In the genomic region with DNA sequence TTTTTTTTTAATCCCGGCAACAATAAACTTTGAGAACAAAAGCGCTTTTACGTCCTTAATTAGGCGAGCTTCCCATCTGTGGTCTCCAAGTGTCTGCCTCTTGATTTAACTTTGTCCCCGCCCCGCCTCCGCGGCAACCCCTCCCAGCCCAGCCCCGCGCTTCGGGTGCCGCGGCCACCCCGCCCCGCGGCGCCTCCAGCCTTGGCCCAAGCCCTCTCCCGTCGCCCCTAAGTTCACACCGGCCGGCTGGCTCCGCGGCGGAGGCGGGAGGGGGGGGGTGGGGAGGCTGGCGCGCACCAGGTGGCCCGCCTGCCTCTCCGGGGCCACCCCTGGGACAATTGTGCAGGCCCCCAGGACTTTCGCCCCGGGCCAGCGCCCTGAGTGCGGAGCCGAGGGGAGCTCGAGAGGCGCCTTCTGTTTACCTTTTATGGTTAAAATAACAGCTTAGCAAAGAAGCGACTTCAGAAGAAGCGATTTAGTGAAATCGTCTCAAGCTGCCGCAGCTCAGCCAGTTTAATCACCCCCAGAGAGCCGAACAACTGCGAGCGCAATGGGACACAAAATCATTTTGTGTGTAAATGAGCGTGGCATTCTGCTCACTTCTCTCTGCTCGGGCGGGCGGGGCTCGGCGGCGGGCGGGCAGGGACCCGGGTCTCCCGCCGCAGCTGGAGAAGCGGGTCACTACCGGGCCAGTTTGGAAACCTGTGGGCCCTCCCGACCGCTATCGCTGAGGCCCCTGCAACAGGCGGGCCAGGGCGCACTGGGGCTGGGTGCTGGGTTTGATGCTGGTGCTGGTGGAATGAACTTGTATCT, we compare ENCODE assay signal across 8 cellular contexts. TPM values are rescaled to one million over a fixed set of nuclear protein-coding genes. Genes with fewer than 3 reads are reported as not detected.
DNase-seq lines count a peak whose midpoint lies in the region; ATAC-seq, FAIRE-seq and TF ChIP-seq lines count a peak whose summit lies in the region.

No MANE protein-coding gene starts in this region.

- H2AFZ ChIP-seq in smooth muscle cell (ENCODE audit: low read depth): peak overlapping the region; percentile 81

- no peak overlapping the region for H3K27ac ChIP-seq in CD4-positive, alpha-beta memory T cell (ENCODE audit: low read depth, low read length)
- peak overlapping the region; percentile 70 for H3K27ac ChIP-seq in brain microvascular endothelial cell
- H3K27ac ChIP-seq in smooth muscle cell (ENCODE audit: low read depth): no peak overlapping the region

- no peak for TF ChIP-seq POLR2A in H54 (IDR thresholded peaks at IDR 0.05; ENCODE audit: low read depth, low read length)

- peaks cover under 1% of the 10 kb centered on the region for H3K27me3 ChIP-seq in CD4-positive, alpha-beta memory T cell (ENCODE audit: insufficient read depth, low read length)
- H3K27me3 ChIP-seq in brain microvascular endothelial cell (replicated peaks) (no peaks in the 10 kb centered on the region), smooth muscle cell (ENCODE audit: low read depth) (no peaks in the 10 kb centered on the region)

- H3K4me1 ChIP-seq in CD4-positive, alpha-beta memory T cell (ENCODE audit: insufficient read depth, low read length): peaks cover 14% of the 10 kb centered on the region
- peaks cover 13% of the 10 kb centered on the region for H3K4me1 ChIP-seq in smooth muscle cell (ENCODE audit: low read depth)

- H3K9ac ChIP-seq in smooth muscle cell (ENCODE audit: low read depth): no peak overlapping the region

- under 1% methylated on average over 36 of the region's 61 CpGs for WGBS in smooth muscle cell (ENCODE audit: low lambda C conversion rate)

- peaks cover 9 to 13% of the 10 kb centered on the region in 2 donors for H3K27me3 Mint-ChIP-seq in CD4-positive, alpha-beta memory T cell

- H3K4me1 Mint-ChIP-seq in CD4-positive, alpha-beta memory T cell: peaks cover 0 to 23% (median 3%) of the 10 kb centered on the region in 4 donors

- peaks cover 27% of the 10 kb centered on the region for H3K79me2 ChIP-seq in smooth muscle cell (ENCODE audit: low read depth)

- FAIRE-seq in H54 (lab: Jason Lieb, UNC): no peak

- H3K27ac Mint-ChIP-seq in CD4-positive, alpha-beta memory T cell: peak overlapping the region in 5 of 7 donors; percentile 10 to 80 (median 73)

- intact Hi-C loops in CD4-positive, alpha-beta memory T cell (cut with micrococcal nuclease): loop anchor here (5.0 kb wide), 2 partner anchors 199 to 299 kb away; no protein-coding TSS in a partner anchor

- in situ Hi-C loops in brain microvascular endothelial cell (cut with HindIII; ENCODE audit: low pct_ligation_motif_present, low sequenced_read_pairs): no loop called here

- no peaks in the 10 kb centered on the region for H3K36me3 ChIP-seq in CD4-positive, alpha-beta memory T cell (ENCODE audit: insufficient read depth, low read length)
- H3K36me3 ChIP-seq in brain microvascular endothelial cell (replicated peaks) (peaks cover 15% of the 10 kb centered on the region), smooth muscle cell (ENCODE audit: low read depth) (no peaks in the 10 kb centered on the region)

- H3K4me3 ChIP-seq in CD4-positive, alpha-beta memory T cell (ENCODE audit: low read length in 2 of 2): peak overlapping the region in 1 of 2 donors; percentile 47
- H3K4me3 ChIP-seq in brain microvascular endothelial cell (ENCODE audit: low read depth, low read length): peak overlapping the region; percentile 79
- H3K4me3 ChIP-seq in smooth muscle cell: peak overlapping the region; percentile 90

- H3F3A ChIP-seq in smooth muscle cell (ENCODE audit: low read depth): peaks cover 8% of the 10 kb centered on the region

- peaks cover 0 to 1% (median 0%) of the 10 kb centered on the region in 8 donors for H3K9me3 Mint-ChIP-seq in CD4-positive, alpha-beta memory T cell

- peaks cover 40% of the 10 kb centered on the region for H4K20me1 ChIP-seq in smooth muscle cell (ENCODE audit: low read depth)

- no peaks in the 10 kb centered on the region for H3K9me3 ChIP-seq in CD4-positive, alpha-beta memory T cell (ENCODE audit: control insufficient read depth in 1 of 2, low read length in 2 of 2)
- no peaks in the 10 kb centered on the region for H3K9me3 ChIP-seq in smooth muscle cell (replicated peaks; ENCODE audit: low read depth)

- CTCF ChIA-PET in CD4-positive, alpha-beta memory T cell (lab: Charles Lee; ENCODE audit: partially characterized antibody): interaction anchor here (0.7 to 2.3 kb wide), 6 partner anchors 8 to 1541 kb away, joined by 3 to 9 read pairs (median 6); no protein-coding TSS in a partner anchor

- POLR2A ChIA-PET in CD4-positive, alpha-beta memory T cell (lab: Charles Lee; ENCODE audit: partially characterized antibody): interaction anchor here (0.9 to 4.3 kb wide), 6 partner anchors 7 to 137 kb away, joined by 3 to 55 read pairs (median 15); no protein-coding TSS in a partner anchor

- ATAC-seq in GM21723 (IDR thresholded peaks at IDR 0.05; ENCODE audit: unreplicated experiment): no peak

- H3K36me3 Mint-ChIP-seq in CD4-positive, alpha-beta memory T cell: no peaks in the 10 kb centered on the region

- H3K4me2 ChIP-seq in smooth muscle cell: peak overlapping the region; percentile 99

- peak in 1 of 5 donors; percentile 30 for DNase-seq in CD4-positive, alpha-beta memory T cell
- DNase-seq in NCI-H1105 treated with DMSO at 0.1 percent for 48 hours (lab: John Stamatoyannopoulos, UW) (peak; percentile 12), brain microvascular endothelial cell (no peak), iPS-NIHi7 (ENCODE audit: extremely low spot score) (peak; percentile 82), smooth muscle cell (lab: John Stamatoyannopoulos, UW; ENCODE audit: unreplicated experiment) (peak; percentile 37), COLO668 (lab: John Stamatoyannopoulos, UW; ENCODE audit: unreplicated experiment) (no peak), H54 (ENCODE audit: insufficient read length, low spot score) (no peak)

- TF ChIP-seq CTCF in brain microvascular endothelial cell (IDR thresholded peaks at IDR 0.05; ENCODE audit: low read depth, low read length, missing control alignments): no peak
- no peak for TF ChIP-seq CTCF in smooth muscle cell (IDR thresholded peaks at IDR 0.05; ENCODE audit: borderline replicate concordance, insufficient read depth, poor library complexity, severe bottlenecking)

- H3K4me3 Mint-ChIP-seq in CD4-positive, alpha-beta memory T cell: peak overlapping the region; percentile 79 to 90 (median 89)

RNA-seq across cellular contexts. Expression of a gene that starts 1.4 kb away (rescaled TPM):
- 10 to 100 TPM in 1 of 2 experiments, 1 to 10 TPM in 1; 9.3 to 11.0 TPM for total RNA-seq in CD4-positive, alpha-beta memory T cell
- polyA plus RNA-seq in CD4-positive, alpha-beta memory T cell: 1 to 10 TPM in 1 of 2 donors, under 1 TPM in 1; 0.68 to 2.4 TPM
- total RNA-seq in smooth muscle cell: 41.5 and 54.3 TPM in 2 replicates
- 7.4 and 9.6 TPM in 2 replicates for polyA plus RNA-seq in smooth muscle cell

Comparison
In these comparisons a context has a peak if more than half of its experiments do, and no peak if none do; other contexts are left out.
1. DNase-seq: peak in NCI-H1105 treated with DMSO at 0.1 percent for 48 hours (single experiment), iPS-NIHi7 (single experiment) and smooth muscle cell (single experiment); none in brain microvascular endothelial cell (single experiment), COLO668 (single experiment) and H54 (single experiment).